ENCODE assay signal across 1 cellular context in the genomic region with DNA sequence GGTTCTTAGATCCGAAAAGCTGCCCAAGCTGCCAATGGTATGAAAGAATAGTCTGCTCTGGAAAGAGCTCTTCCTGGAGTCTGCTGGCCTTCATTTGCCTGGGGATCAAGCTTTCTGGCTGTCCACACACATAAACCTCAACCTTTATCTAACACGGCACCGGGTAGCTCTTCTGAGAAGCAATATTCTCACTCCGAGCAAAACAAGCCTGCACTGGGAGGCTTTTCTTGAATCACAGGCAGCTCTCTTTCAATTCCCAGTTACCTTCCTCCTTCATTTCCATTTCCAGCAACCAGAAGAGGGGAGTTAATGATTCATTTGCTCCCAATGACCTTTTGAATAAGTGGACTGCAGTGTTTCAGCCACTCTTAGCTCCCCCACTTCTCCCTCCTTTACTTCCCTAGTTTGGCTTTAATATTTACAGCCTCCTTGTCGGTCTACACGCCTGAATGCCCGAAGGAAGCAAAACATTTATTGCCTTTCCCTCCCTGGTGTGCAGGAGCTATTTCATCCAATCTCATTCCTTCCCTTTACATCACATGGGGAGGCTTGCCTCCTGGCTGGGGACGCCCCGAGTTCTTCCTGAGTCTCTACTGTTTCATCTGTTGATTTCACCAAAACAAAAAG.
TF ChIP-seq lines count a peak whose summit lies in the region.

No MANE protein-coding gene starts in this region.

TF ChIP-seq in HepG2, 621 proteins besides CTCF, POLR2A, EP300 and RAD21 (continued from another document and continues in another):
- TF ChIP-seq HNF1A (IDR thresholded peaks at IDR 0.05; ENCODE audit: low read depth) (peak; percentile 89), HNF1A (CRISPR knock-in tag; IDR thresholded peaks at IDR 0.05; ENCODE audit: borderline replicate concordance) (peak; percentile 89; the same call in 1 of the 2 replicates), TFE3 (CRISPR knock-in tag; IDR thresholded peaks at IDR 0.05) (peak; percentile 26; the same call in 1 of the 2 replicates), ZNF775 (CRISPR knock-in tag; IDR thresholded peaks at IDR 0.05; ENCODE audit: borderline replicate concordance) (peak; percentile 84; the same call in 1 of the 2 replicates), FOSL2 (CRISPR knock-in tag; IDR thresholded peaks at IDR 0.05) (peak; percentile 57; the same call in 1 of the 2 replicates), PHF8 (CRISPR knock-in tag; IDR thresholded peaks at IDR 0.05) (peak; percentile 45; the same call in 1 of the 2 replicates), ZFY (CRISPR knock-in tag; IDR thresholded peaks at IDR 0.05) (0 out of 2 replicates have a peak, but pooled peaks have one; percentile 26), ERF (CRISPR knock-in tag; IDR thresholded peaks at IDR 0.05) (peak; percentile 36; the same call in 1 of the 2 replicates), POGZ (CRISPR knock-in tag; IDR thresholded peaks at IDR 0.05) (peak; percentile 49; the same call in 1 of the 2 replicates), ZNF253 (CRISPR knock-in tag; IDR thresholded peaks at IDR 0.05; ENCODE audit: borderline replicate concordance) (no peak), ZSCAN9 (CRISPR knock-in tag; IDR thresholded peaks at IDR 0.05; ENCODE audit: borderline replicate concordance) (0 out of 2 replicates have a peak, but pooled peaks have one; percentile 23), RBM22 (optimal IDR thresholded peaks at IDR 0.05; ENCODE audit: low read length) (peak; percentile 12), GMEB1 (CRISPR knock-in tag; IDR thresholded peaks at IDR 0.05; ENCODE audit: borderline replicate concordance) (peak; percentile 35; the same call in 1 of the 2 replicates), SIN3A (IDR thresholded peaks at IDR 0.05; ENCODE audit: borderline replicate concordance, low read depth, low read length) (0 out of 2 replicates have a peak, but pooled peaks have one; percentile 53), HOXA3 (CRISPR knock-in tag; IDR thresholded peaks at IDR 0.05) (peak; percentile 16; the same call in 1 of the 2 replicates), LCORL (IDR thresholded peaks at IDR 0.05) (no peak), LCORL (CRISPR knock-in tag; IDR thresholded peaks at IDR 0.05) (no peak), POLR2AphosphoS5 (IDR thresholded peaks at IDR 0.05; ENCODE audit: low read depth, low read length) (peak; percentile 68), SOX6 (IDR thresholded peaks at IDR 0.05) (no peak), SOX6 (CRISPR knock-in tag; IDR thresholded peaks at IDR 0.05) (peak; percentile 30; the same call in 1 of the 2 replicates), HNRNPUL1 (IDR thresholded peaks at IDR 0.05; ENCODE audit: low read depth, low read length) (peak; percentile 58), PRDM10 (CRISPR knock-in tag; IDR thresholded peaks at IDR 0.05; ENCODE audit: low read depth) (peak; percentile 47; the same call in 1 of the 2 replicates), NR2F1 (CRISPR knock-in tag; IDR thresholded peaks at IDR 0.05) (peak; percentile 76 to 77; a peak in 3 of 4 replicates), NONO (IDR thresholded peaks at IDR 0.05) (no peak), NONO (CRISPR knock-in tag; conservative IDR thresholded peaks at IDR 0.05) (0 out of 2 replicates have a peak, but pooled peaks have one; percentile 27), RAD51 (IDR thresholded peaks at IDR 0.05; ENCODE audit: borderline replicate concordance) (no peak), GATAD2A (CRISPR knock-in tag; IDR thresholded peaks at IDR 0.05) (peak; percentile 62; the same call in 1 of the 2 replicates), ZNF274 (CRISPR knock-in tag; IDR thresholded peaks at IDR 0.05) (no peak), GATA4 (IDR thresholded peaks at IDR 0.05; ENCODE audit: borderline replicate concordance, low read depth) (peak; percentile 25; the same call in 1 of the 2 replicates)
- TF ChIP-seq, protein P1, sequence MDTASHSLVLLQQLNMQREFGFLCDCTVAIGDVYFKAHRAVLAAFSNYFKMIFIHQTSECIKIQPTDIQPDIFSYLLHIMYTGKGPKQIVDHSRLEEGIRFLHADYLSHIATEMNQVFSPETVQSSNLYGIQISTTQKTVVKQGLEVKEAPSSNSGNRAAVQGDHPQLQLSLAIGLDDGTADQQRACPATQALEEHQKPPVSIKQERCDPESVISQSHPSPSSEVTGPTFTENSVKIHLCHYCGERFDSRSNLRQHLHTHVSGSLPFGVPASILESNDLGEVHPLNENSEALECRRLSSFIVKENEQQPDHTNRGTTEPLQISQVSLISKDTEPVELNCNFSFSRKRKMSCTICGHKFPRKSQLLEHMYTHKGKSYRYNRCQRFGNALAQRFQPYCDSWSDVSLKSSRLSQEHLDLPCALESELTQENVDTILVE (CRISPR knock-in tag; IDR thresholded peaks at IDR 0.05) = 0 out of 2 replicates have a peak, but pooled peaks have one; percentile 29
- TF ChIP-seq, protein P2, sequence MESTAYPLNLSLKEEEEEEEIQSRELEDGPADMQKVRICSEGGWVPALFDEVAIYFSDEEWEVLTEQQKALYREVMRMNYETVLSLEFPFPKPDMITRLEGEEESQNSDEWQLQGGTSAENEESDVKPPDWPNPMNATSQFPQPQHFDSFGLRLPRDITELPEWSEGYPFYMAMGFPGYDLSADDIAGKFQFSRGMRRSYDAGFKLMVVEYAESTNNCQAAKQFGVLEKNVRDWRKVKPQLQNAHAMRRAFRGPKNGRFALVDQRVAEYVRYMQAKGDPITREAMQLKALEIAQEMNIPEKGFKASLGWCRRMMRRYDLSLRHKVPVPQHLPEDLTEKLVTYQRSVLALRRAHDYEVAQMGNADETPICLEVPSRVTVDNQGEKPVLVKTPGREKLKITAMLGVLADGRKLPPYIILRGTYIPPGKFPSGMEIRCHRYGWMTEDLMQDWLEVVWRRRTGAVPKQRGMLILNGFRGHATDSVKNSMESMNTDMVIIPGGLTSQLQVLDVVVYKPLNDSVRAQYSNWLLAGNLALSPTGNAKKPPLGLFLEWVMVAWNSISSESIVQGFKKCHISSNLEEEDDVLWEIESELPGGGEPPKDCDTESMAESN (CRISPR knock-in tag; conservative IDR thresholded peaks at IDR 0.05) = 0 out of 2 replicates have a peak, but pooled peaks have one; percentile 30
- TF ChIP-seq, protein P3, sequence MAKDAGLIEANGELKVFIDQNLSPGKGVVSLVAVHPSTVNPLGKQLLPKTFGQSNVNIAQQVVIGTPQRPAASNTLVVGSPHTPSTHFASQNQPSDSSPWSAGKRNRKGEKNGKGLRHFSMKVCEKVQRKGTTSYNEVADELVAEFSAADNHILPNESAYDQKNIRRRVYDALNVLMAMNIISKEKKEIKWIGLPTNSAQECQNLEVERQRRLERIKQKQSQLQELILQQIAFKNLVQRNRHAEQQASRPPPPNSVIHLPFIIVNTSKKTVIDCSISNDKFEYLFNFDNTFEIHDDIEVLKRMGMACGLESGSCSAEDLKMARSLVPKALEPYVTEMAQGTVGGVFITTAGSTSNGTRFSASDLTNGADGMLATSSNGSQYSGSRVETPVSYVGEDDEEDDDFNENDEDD (CRISPR knock-in tag; IDR thresholded peaks at IDR 0.05; ENCODE audit: borderline replicate concordance) = peak; percentile 60; the same call in 1 of the 2 replicates
- TF ChIP-seq, protein P4, sequence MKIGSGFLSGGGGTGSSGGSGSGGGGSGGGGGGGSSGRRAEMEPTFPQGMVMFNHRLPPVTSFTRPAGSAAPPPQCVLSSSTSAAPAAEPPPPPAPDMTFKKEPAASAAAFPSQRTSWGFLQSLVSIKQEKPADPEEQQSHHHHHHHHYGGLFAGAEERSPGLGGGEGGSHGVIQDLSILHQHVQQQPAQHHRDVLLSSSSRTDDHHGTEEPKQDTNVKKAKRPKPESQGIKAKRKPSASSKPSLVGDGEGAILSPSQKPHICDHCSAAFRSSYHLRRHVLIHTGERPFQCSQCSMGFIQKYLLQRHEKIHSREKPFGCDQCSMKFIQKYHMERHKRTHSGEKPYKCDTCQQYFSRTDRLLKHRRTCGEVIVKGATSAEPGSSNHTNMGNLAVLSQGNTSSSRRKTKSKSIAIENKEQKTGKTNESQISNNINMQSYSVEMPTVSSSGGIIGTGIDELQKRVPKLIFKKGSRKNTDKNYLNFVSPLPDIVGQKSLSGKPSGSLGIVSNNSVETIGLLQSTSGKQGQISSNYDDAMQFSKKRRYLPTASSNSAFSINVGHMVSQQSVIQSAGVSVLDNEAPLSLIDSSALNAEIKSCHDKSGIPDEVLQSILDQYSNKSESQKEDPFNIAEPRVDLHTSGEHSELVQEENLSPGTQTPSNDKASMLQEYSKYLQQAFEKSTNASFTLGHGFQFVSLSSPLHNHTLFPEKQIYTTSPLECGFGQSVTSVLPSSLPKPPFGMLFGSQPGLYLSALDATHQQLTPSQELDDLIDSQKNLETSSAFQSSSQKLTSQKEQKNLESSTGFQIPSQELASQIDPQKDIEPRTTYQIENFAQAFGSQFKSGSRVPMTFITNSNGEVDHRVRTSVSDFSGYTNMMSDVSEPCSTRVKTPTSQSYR (CRISPR knock-in tag; IDR thresholded peaks at IDR 0.05; ENCODE audit: borderline replicate concordance) = no peak; the same call in 1 of the 2 replicates
- TF ChIP-seq, protein P5, sequence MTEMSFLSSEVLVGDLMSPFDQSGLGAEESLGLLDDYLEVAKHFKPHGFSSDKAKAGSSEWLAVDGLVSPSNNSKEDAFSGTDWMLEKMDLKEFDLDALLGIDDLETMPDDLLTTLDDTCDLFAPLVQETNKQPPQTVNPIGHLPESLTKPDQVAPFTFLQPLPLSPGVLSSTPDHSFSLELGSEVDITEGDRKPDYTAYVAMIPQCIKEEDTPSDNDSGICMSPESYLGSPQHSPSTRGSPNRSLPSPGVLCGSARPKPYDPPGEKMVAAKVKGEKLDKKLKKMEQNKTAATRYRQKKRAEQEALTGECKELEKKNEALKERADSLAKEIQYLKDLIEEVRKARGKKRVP (CRISPR knock-in tag; IDR thresholded peaks at IDR 0.05) = peak in 1 of 2 experiments; percentile 27; a peak in 1 of 4 replicates
